18 cellular contexts compared by ENCODE assay signal in the genomic region with DNA sequence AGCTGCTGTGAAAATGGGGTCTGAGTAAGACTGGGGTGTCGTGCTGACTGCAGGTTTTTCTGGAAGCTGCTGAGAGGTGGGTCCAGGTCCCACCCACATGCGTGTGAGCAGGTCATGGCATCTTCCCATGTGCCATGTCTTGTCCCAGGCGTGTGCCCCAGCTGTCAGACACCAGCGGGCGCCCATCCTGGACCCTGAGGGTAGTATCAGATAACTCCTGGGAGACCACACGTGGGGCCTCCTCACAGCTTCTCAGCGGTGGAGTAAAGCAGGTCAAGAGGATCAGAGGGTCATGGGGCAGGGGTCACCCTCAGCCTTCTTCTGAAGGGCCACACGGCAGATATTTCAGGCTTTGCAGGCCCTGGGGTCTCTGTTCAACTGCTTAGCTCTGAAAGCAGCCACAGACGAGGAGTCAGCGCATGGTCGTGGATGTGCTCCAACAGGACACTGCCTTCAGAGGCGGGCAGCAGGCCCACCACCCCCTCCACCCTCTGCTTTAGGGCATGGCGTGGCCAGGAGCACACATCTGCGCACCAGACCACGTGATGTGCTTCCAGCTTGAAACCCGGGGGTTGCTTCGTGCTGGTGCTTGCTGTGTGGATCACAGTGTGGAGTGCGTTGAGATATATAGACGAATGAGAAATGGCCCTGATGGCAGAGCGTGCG.
DNase-seq lines count a peak whose midpoint lies in the region; ATAC-seq and TF ChIP-seq lines count a peak whose summit lies in the region.
"Had no signal": no experiment of that assay in that cellular context is flagged by ENCODE, and none has a peak within 500 bp of the region (broad histone marks: within the 10 kb centered on the region; RNA-seq: fewer than 3 reads in every experiment).

No MANE protein-coding gene starts in this region.

- H3K18ac ChIP-seq in H9 (ENCODE audit: insufficient read length, low read depth, low read length) (no peak overlapping the region), neuronal stem cell (ENCODE audit: low read length) (peak overlapping the region; percentile 11)

- H3T11ph ChIP-seq in H9 (ENCODE audit: low read length) = no peak overlapping the region

- ATAC-seq in activated CD8-positive, alpha-beta T cell treated with anti-CD3 and anti-CD28 coated beads for 36 hours = no peak
- ATAC-seq in activated CD8-positive, alpha-beta T cell treated with anti-CD3 and anti-CD28 coated beads, Interleukin-2, amount 10 ng/mL, durations not matched to agents 7 days and 5 days = no peak
- ATAC-seq: HCT116 had no signal

- no peak overlapping the region for H3K23ac ChIP-seq in H9 (ENCODE audit: insufficient read length, low read depth, low read length)
- peak overlapping the region; percentile 52 for H3K23ac ChIP-seq in neuronal stem cell (ENCODE audit: low read depth, low read length, poor library complexity)

- H3K79me1 ChIP-seq in H9 (ENCODE audit: insufficient read depth, low read depth, low read length, poor library complexity, severe bottlenecking) = no peaks in the 10 kb centered on the region
- H3K79me1 ChIP-seq in neuronal stem cell (ENCODE audit: low read depth, low read length) = peaks cover 10% of the 10 kb centered on the region

- H4K8ac ChIP-seq in H9 (replicated peaks; ENCODE audit: insufficient read length, low read depth, low read length) = no peak overlapping the region
- no peak overlapping the region for H4K8ac ChIP-seq in neuronal stem cell (ENCODE audit: low read depth, low read length)

- H3K9me3 ChIP-seq in H9 (ENCODE audit: control insufficient read depth, low read depth, low read length) (no peaks in the 10 kb centered on the region), endodermal cell (ENCODE audit: control insufficient read depth, low read length) (no peaks in the 10 kb centered on the region), neuronal stem cell (replicated peaks in 1 of 2; ENCODE audit: control insufficient read depth in 2 of 2, insufficient read depth in 1 of 2, low read depth in 1 of 2, low read length in 2 of 2) (no peaks in the 10 kb centered on the region)
- H3K9me3 ChIP-seq: Caco-2, SJCRH30 had no signal

- H3K4me3 ChIP-seq in endodermal cell (ENCODE audit: low read length) (no peak overlapping the region), neuronal stem cell (ENCODE audit: low read length in 2 of 2) (peak overlapping the region in 1 of 2 donors; percentile 7)
- H3K4me3 ChIP-seq: SJCRH30 had no signal

- H3K36me3 Mint-ChIP-seq in activated CD8-positive, alpha-beta T cell treated with anti-CD3 and anti-CD28 coated beads for 36 hours (ENCODE audit: low read depth) = peaks cover 4% of the 10 kb centered on the region
- H3K36me3 Mint-ChIP-seq in activated CD8-positive, alpha-beta T cell treated with anti-CD3 and anti-CD28 coated beads, Interleukin-2, amount 10 ng/mL, durations not matched to agents 7 days and 5 days (ENCODE audit: low read depth) = peaks cover 1% of the 10 kb centered on the region
- H3K36me3 Mint-ChIP-seq in H9 (ENCODE audit: insufficient read depth in 1 of 3, low read depth in 3 of 3) (peaks cover 23 to 33% (median 28%) of the 10 kb centered on the region in 3 experiments; a peak in 6 of 7 replicates), endodermal cell (ENCODE audit: low read depth) (peaks cover 43% of the 10 kb centered on the region)

- no peak overlapping the region for H3K4me3 Mint-ChIP-seq in activated CD8-positive, alpha-beta T cell treated with anti-CD3 and anti-CD28 coated beads for 36 hours
- H3K4me3 Mint-ChIP-seq in activated CD8-positive, alpha-beta T cell treated with anti-CD3 and anti-CD28 coated beads, Interleukin-2, amount 10 ng/mL, durations not matched to agents 7 days and 5 days = no peak overlapping the region
- H3K4me3 Mint-ChIP-seq in H9 (no peak overlapping the region), endodermal cell (no peak overlapping the region)

- no peak overlapping the region for H2BK120ac ChIP-seq in H9 (ENCODE audit: low read depth, low read length, poor library complexity, severe bottlenecking)
- no peak overlapping the region for H2BK120ac ChIP-seq in neuronal stem cell (ENCODE audit: low read depth, low read length)

- H2BK5ac ChIP-seq in H9 (ENCODE audit: insufficient read length, low read length) (no peak overlapping the region), neuronal stem cell (ENCODE audit: low read length) (no peak overlapping the region)

- no peaks in the 10 kb centered on the region for H3K27me3 Mint-ChIP-seq in activated CD8-positive, alpha-beta T cell treated with anti-CD3 and anti-CD28 coated beads for 36 hours
- H3K27me3 Mint-ChIP-seq in activated CD8-positive, alpha-beta T cell treated with anti-CD3 and anti-CD28 coated beads, Interleukin-2, amount 10 ng/mL, durations not matched to agents 7 days and 5 days (ENCODE audit: low read depth) = no peaks in the 10 kb centered on the region
- H3K27me3 Mint-ChIP-seq in H9 (ENCODE audit: low read depth) = no peaks in the 10 kb centered on the region
- no peaks in the 10 kb centered on the region for H3K27me3 Mint-ChIP-seq in endodermal cell (ENCODE audit: insufficient read depth)

- H2BK20ac ChIP-seq in H9 (ENCODE audit: low read depth, low read length, poor library complexity, severe bottlenecking) = no peak overlapping the region

- no peak overlapping the region for H2BK12ac ChIP-seq in H9 (ENCODE audit: insufficient read length, low read depth, low read length)
- no peak overlapping the region for H2BK12ac ChIP-seq in neuronal stem cell (ENCODE audit: low read length)

- H3K27ac ChIP-seq in H9 (ENCODE audit: insufficient read length, low read depth, low read length) (no peak overlapping the region), endodermal cell (ENCODE audit: low read depth, low read length) (no peak overlapping the region), neuronal stem cell (replicated peaks; ENCODE audit: low read length) (no peak overlapping the region)
- H3K27ac ChIP-seq: SJCRH30 had no signal

- H3K36me3 ChIP-seq in endodermal cell (ENCODE audit: control insufficient read depth, insufficient read depth, low read length) (no peaks in the 10 kb centered on the region), neuronal stem cell (replicated peaks in 1 of 2; ENCODE audit: control insufficient read depth in 2 of 2, insufficient read depth in 2 of 2, low read length in 2 of 2) (peaks cover 0 to 18% of the 10 kb centered on the region in 2 donors)
- H3K36me3 ChIP-seq: SJCRH30 had no signal

- H4K91ac ChIP-seq in H9 (ENCODE audit: insufficient read length, low read depth, low read length) (no peak overlapping the region), neuronal stem cell (ENCODE audit: low read depth, low read length, poor library complexity) (no peak overlapping the region)

- no peaks in the 10 kb centered on the region for H3K27me3 ChIP-seq in H9 (ENCODE audit: insufficient read depth, low read length)
- H3K27me3 ChIP-seq in endodermal cell (ENCODE audit: control insufficient read depth, insufficient read depth, low read length, poor library complexity, severe bottlenecking) = no peaks in the 10 kb centered on the region
- no peaks in the 10 kb centered on the region for H3K27me3 ChIP-seq in neuronal stem cell (ENCODE audit: control insufficient read depth in 3 of 3, insufficient read depth in 3 of 3, low read depth in 1 of 3, low read length in 3 of 3)
- H3K27me3 ChIP-seq: SJCRH30 had no signal

- H3K56ac ChIP-seq in H9 (ENCODE audit: insufficient read length, low read depth, low read length) = no peak overlapping the region

- H3K4me2 ChIP-seq in H9 (ENCODE audit: insufficient read depth, insufficient read length, low read length) = no peak overlapping the region
- H3K4me2 ChIP-seq in neuronal stem cell (ENCODE audit: insufficient read depth, low read length, poor library complexity, severe bottlenecking) = no peak overlapping the region

- H2AK5ac ChIP-seq in H9 (ENCODE audit: insufficient read length, low read length) (no peak overlapping the region), neuronal stem cell (ENCODE audit: low read depth, low read length) (no peak overlapping the region)

- in situ Hi-C loops in GM13976 (cut with MboI; ENCODE audit: low sequenced_read_pairs, unreplicated experiment) = no loop called here

- DNase-seq in activated CD8-positive, alpha-beta T cell treated with anti-CD3 and anti-CD28 coated beads for 36 hours = no peak
- DNase-seq in activated CD8-positive, alpha-beta T cell treated with anti-CD3 and anti-CD28 coated beads, Interleukin-2, amount 10 ng/mL, durations not matched to agents 7 days and 5 days = no peak
- DNase-seq in H9 = no peak
- DNase-seq in endodermal cell = no peak
- no peak for DNase-seq in neuronal stem cell (ENCODE audit: low spot score)
- DNase-seq in activated CD4-positive, CD25-positive, alpha-beta regulatory T cell (lab: John Stamatoyannopoulos, UW) = no peak
- no peak for DNase-seq in SHP77 treated with DMSO at 0.1 percent for 48 hours (lab: John Stamatoyannopoulos, UW)
- DNase-seq in GM13976 (ENCODE audit: low spot score) = no peak
- DNase-seq: 8988T, Caco-2, Karpas-422, MM.1S, NCI-H1105, NCI-H187, NCI-H2171, NCI-H510A, SJCRH30 had no signal

- no peaks in the 10 kb centered on the region for H3K79me2 ChIP-seq in H9 (ENCODE audit: insufficient read depth, low read length)

- no peak overlapping the region for H2AFZ ChIP-seq in H9 (ENCODE audit: low read length)
- no peak overlapping the region for H2AFZ ChIP-seq in neuronal stem cell (ENCODE audit: low read length)

- peak overlapping the region; percentile 38 for H3K27ac Mint-ChIP-seq in activated CD8-positive, alpha-beta T cell treated with anti-CD3 and anti-CD28 coated beads for 36 hours
- H3K27ac Mint-ChIP-seq in activated CD8-positive, alpha-beta T cell treated with anti-CD3 and anti-CD28 coated beads, Interleukin-2, amount 10 ng/mL, durations not matched to agents 7 days and 5 days = no peak overlapping the region
- peak overlapping the region in 2 of 3 experiments; percentile 55 to 87; a peak in 5 of 7 replicates for H3K27ac Mint-ChIP-seq in H9
- peak overlapping the region; percentile 77 for H3K27ac Mint-ChIP-seq in endodermal cell

- H3K4ac ChIP-seq in H9 (ENCODE audit: low read depth, low read length) (no peak overlapping the region), neuronal stem cell (ENCODE audit: low read length) (no peak overlapping the region)

- no peaks in the 10 kb centered on the region for H4K20me1 ChIP-seq in H9 (ENCODE audit: control insufficient read depth, insufficient read depth, insufficient read length)

- H2BK15ac ChIP-seq in H9 (ENCODE audit: low read depth, low read length) = no peak overlapping the region
- H2BK15ac ChIP-seq in neuronal stem cell (ENCODE audit: low read length) = no peak overlapping the region

- POLR2A ChIA-PET in activated CD8-positive, alpha-beta T cell treated with anti-CD3 and anti-CD28 coated beads for 36 hours (lab: Charles Lee) = no interaction called here
- POLR2A ChIA-PET in activated CD8-positive, alpha-beta T cell treated with anti-CD3 and anti-CD28 coated beads, Interleukin-2, amount 10 ng/mL, durations not matched to agents 7 days and 5 days (lab: Charles Lee) = no interaction called here

- no CpG with 5 or more reads among the region's 21 CpGs for WGBS in H9 (ENCODE audit: extremely low coverage, insufficient read length, low lambda C conversion rate)
- WGBS in endodermal cell (ENCODE audit: insufficient coverage in 1 of 2, insufficient read length in 1 of 2), 2 experiments = 93% methylated on average over 19 to 21 of the region's 21 CpGs
- no CpG with 5 or more reads among the region's 21 CpGs for WGBS in neuronal stem cell (ENCODE audit: extremely low coverage in 2 of 2, insufficient read length in 2 of 2, insufficient replicate concordance in 1 of 2), 2 donors

- H3K9ac ChIP-seq in H9 (ENCODE audit: extremely low read depth, insufficient read length, low read length) = no peak overlapping the region
- H3K9ac ChIP-seq in endodermal cell (ENCODE audit: extremely low read depth, low read length, poor library complexity, severe bottlenecking) = no peak overlapping the region
- no peak overlapping the region for H3K9ac ChIP-seq in neuronal stem cell (ENCODE audit: low read depth, low read length, poor library complexity)

- H3K4me1 Mint-ChIP-seq in activated CD8-positive, alpha-beta T cell treated with anti-CD3 and anti-CD28 coated beads for 36 hours (ENCODE audit: low read depth) = peaks cover 5% of the 10 kb centered on the region
- no peaks in the 10 kb centered on the region for H3K4me1 Mint-ChIP-seq in activated CD8-positive, alpha-beta T cell treated with anti-CD3 and anti-CD28 coated beads, Interleukin-2, amount 10 ng/mL, durations not matched to agents 7 days and 5 days (ENCODE audit: low read depth)
- peaks cover 6 to 23% of the 10 kb centered on the region in 2 experiments for H3K4me1 Mint-ChIP-seq in H9
- H3K4me1 Mint-ChIP-seq in endodermal cell = peaks cover 2% of the 10 kb centered on the region

- intact Hi-C loops in activated CD8-positive, alpha-beta T cell treated with anti-CD3 and anti-CD28 coated beads for 36 hours (cut with micrococcal nuclease) = no loop called here

- no peak for TF ChIP-seq CTCF in activated CD8-positive, alpha-beta T cell treated with anti-CD3 and anti-CD28 coated beads for 36 hours (IDR thresholded peaks at IDR 0.05)
- TF ChIP-seq CTCF in H9 (conservative IDR thresholded peaks at IDR 0.05) = no peak
- TF ChIP-seq CTCF in endodermal cell (conservative IDR thresholded peaks at IDR 0.05) = no peak
- no peak for TF ChIP-seq CTCF in GM13976 (IDR thresholded peaks at IDR 0.05; ENCODE audit: borderline replicate concordance, control extremely low read depth, extremely low read depth, insufficient read depth, missing control alignments)

- H3K4me1 ChIP-seq in H9 (ENCODE audit: insufficient read depth, low read length) = no peaks in the 10 kb centered on the region
- H3K4me1 ChIP-seq in endodermal cell (ENCODE audit: control insufficient read depth, insufficient read depth, low read length) = no peaks in the 10 kb centered on the region
- H3K4me1 ChIP-seq in neuronal stem cell (ENCODE audit: control insufficient read depth in 2 of 2, insufficient read depth in 1 of 2, low read depth in 1 of 2, low read length in 2 of 2) = peaks cover 0 to 2% of the 10 kb centered on the region in 2 donors
- H3K4me1 ChIP-seq: Caco-2, SJCRH30 had no signal

- CTCF ChIA-PET in activated CD8-positive, alpha-beta T cell treated with anti-CD3 and anti-CD28 coated beads for 36 hours (lab: Charles Lee) = no interaction called here
- CTCF ChIA-PET in activated CD8-positive, alpha-beta T cell treated with anti-CD3 and anti-CD28 coated beads, Interleukin-2, amount 10 ng/mL, durations not matched to agents 7 days and 5 days (lab: Charles Lee) = no interaction called here

- H4K5ac ChIP-seq in H9 (ENCODE audit: insufficient read length, low read depth, low read length) = no peak overlapping the region

- no peaks in the 10 kb centered on the region for H3K9me3 Mint-ChIP-seq in activated CD8-positive, alpha-beta T cell treated with anti-CD3 and anti-CD28 coated beads for 36 hours
- no peaks in the 10 kb centered on the region for H3K9me3 Mint-ChIP-seq in activated CD8-positive, alpha-beta T cell treated with anti-CD3 and anti-CD28 coated beads, Interleukin-2, amount 10 ng/mL, durations not matched to agents 7 days and 5 days (ENCODE audit: insufficient read depth)
- H3K9me3 Mint-ChIP-seq in H9 (no peaks in the 10 kb centered on the region), endodermal cell (no peaks in the 10 kb centered on the region)

- H3K14ac ChIP-seq in H9 (ENCODE audit: insufficient read depth, low read length) (no peak overlapping the region), neuronal stem cell (ENCODE audit: low read length) (peak overlapping the region; percentile 82)

- H3K23me2 ChIP-seq in H9 (ENCODE audit: insufficient read length, low read depth, low read length, poor library complexity, severe bottlenecking) = no peaks in the 10 kb centered on the region
